In the genomic region with DNA sequence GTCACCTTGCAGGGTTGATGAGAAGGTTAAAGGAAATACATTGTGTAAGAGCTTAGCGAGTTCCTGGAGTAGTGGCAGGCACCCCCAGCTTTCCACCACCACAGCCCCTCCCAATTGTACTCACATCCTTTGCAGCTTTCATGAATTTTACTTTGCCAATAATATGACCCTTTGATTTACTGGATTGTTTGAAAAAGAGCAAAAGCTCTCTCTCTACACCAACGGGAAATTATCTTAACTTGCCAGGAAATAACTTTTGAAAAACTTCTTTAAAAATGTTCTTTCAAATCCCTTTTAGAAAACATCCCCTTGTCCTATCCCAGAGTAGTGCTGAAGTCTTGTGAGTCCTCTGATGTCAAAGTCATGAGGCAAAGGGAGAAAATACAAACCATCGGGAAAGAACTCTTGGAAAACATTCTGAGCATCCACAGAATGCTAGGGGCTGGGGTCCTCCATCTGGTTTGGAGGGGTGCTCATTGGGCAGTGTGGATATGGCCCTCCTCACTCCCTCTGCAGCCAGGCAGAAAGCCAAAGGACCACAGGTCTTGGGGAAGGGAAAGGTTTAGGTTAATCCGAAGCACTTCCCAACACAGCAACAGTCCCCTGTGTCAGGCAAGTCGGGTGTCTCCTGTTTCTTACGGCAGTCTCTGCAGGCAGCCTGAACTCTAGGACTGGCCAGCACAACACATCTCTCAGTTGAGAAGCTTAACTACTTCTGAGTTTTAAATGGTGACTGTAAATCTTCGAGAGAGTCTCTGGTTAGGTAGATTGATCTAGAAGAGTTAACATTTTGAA, we compare ENCODE assay signal across 15 cellular contexts. TPM values are rescaled to one million over a fixed set of nuclear protein-coding genes. Genes with fewer than 3 reads are reported as not detected.
A peak's percentile ranks its signal among the peaks of the same experiment; 100 is the strongest.
DNase-seq lines count a peak whose midpoint lies in the region; ATAC-seq, FAIRE-seq and TF ChIP-seq lines count a peak whose summit lies in the region.
"Had no signal": no experiment of that assay in that cellular context is flagged by ENCODE, and none has a peak within 500 bp of the region (broad histone marks: within the 10 kb centered on the region; RNA-seq: fewer than 3 reads in every experiment).

No MANE protein-coding gene starts in this region.

- no peak overlapping the region for H3K4me3 ChIP-seq in GM23338
- no peak overlapping the region for H3K4me3 ChIP-seq in esophagus muscularis mucosa
- no peak overlapping the region for H3K4me3 ChIP-seq in kidney (ENCODE audit: low read length in 2 of 2)
- no peak overlapping the region for H3K4me3 ChIP-seq in psoas muscle
- no peak overlapping the region for H3K4me3 ChIP-seq in CD8-positive, alpha-beta memory T cell (ENCODE audit: low read length)
- H3K4me3 ChIP-seq: body of pancreas, upper lobe of right lung had no signal

- H3K9me3 Mint-ChIP-seq in GM23338, result no peaks in the 10 kb centered on the region
- no peaks in the 10 kb centered on the region for H3K9me3 Mint-ChIP-seq in CD8-positive, alpha-beta memory T cell

- H3K4me1 ChIP-seq in GM23338 (ENCODE audit: insufficient read depth) (peaks cover 30% of the 10 kb centered on the region), esophagus muscularis mucosa (peaks cover 11 to 81% (median 73%) of the 10 kb centered on the region in 4 donors), kidney (ENCODE audit: control insufficient read depth in 1 of 2, insufficient read depth in 1 of 2, low read depth in 1 of 2, low read length in 2 of 2) (peaks cover 0 to 2% of the 10 kb centered on the region in 2 donors), psoas muscle (no peaks in the 10 kb centered on the region)
- H3K4me1 ChIP-seq in CD8-positive, alpha-beta memory T cell (ENCODE audit: insufficient read depth, low read length), result no peaks in the 10 kb centered on the region
- H3K4me1 ChIP-seq: body of pancreas, Caco-2 had no signal

- H3K4me1 Mint-ChIP-seq in GM23338, result peaks cover 43% of the 10 kb centered on the region
- no peaks in the 10 kb centered on the region for H3K4me1 Mint-ChIP-seq in CD8-positive, alpha-beta memory T cell

- H3K9ac ChIP-seq in kidney (ENCODE audit: low read length in 2 of 2), result no peak overlapping the region

- H3K27me3 Mint-ChIP-seq in GM23338 (ENCODE audit: insufficient read depth, low read depth, poor library complexity), result peaks cover 7% of the 10 kb centered on the region
- H3K27me3 Mint-ChIP-seq in CD8-positive, alpha-beta memory T cell, result peaks cover 12 to 39% of the 10 kb centered on the region in 2 donors

- H3K9me3 ChIP-seq in esophagus muscularis mucosa, result no peaks in the 10 kb centered on the region
- H3K9me3 ChIP-seq in kidney (ENCODE audit: control insufficient read depth in 1 of 2, low read length in 2 of 2), result no peaks in the 10 kb centered on the region
- no peaks in the 10 kb centered on the region for H3K9me3 ChIP-seq in psoas muscle
- H3K9me3 ChIP-seq in CD8-positive, alpha-beta memory T cell (ENCODE audit: low read length), result no peaks in the 10 kb centered on the region
- H3K9me3 ChIP-seq: body of pancreas, Caco-2, upper lobe of right lung had no signal

- no peak overlapping the region for H3K27ac ChIP-seq in GM23338 (ENCODE audit: low read depth)
- H3K27ac ChIP-seq in esophagus muscularis mucosa (replicated peaks in 1 of 4), result peak overlapping the region; percentile 77 to 87 (median 84)
- peak overlapping the region; percentile 82 to 87 for H3K27ac ChIP-seq in kidney (ENCODE audit: low read depth in 2 of 2, low read length in 2 of 2)
- peak overlapping the region; percentile 46 for H3K27ac ChIP-seq in psoas muscle
- H3K27ac ChIP-seq in CD8-positive, alpha-beta memory T cell (ENCODE audit: low read depth, low read length), result no peak overlapping the region
- H3K27ac ChIP-seq: body of pancreas, upper lobe of right lung had no signal

- no peak for TF ChIP-seq EP300 in esophagus muscularis mucosa (IDR thresholded peaks at IDR 0.05)

- peak overlapping the region; percentile 15; the same call in 1 of the 2 replicates for H3K4me2 ChIP-seq in GM23338

- H4K20me1 ChIP-seq in GM23338 (replicated peaks; ENCODE audit: insufficient read depth), result no peaks in the 10 kb centered on the region

- no peaks in the 10 kb centered on the region for H3K27me3 ChIP-seq in GM23338 (ENCODE audit: insufficient read depth)
- H3K27me3 ChIP-seq in esophagus muscularis mucosa, result no peaks in the 10 kb centered on the region
- H3K27me3 ChIP-seq in psoas muscle (ENCODE audit: insufficient read depth in 3 of 3, low read length in 2 of 3), result no peaks in the 10 kb centered on the region
- peaks cover 7% of the 10 kb centered on the region for H3K27me3 ChIP-seq in CD8-positive, alpha-beta memory T cell (ENCODE audit: insufficient read depth, low read length, poor library complexity, severe bottlenecking)
- H3K27me3 ChIP-seq: body of pancreas, upper lobe of right lung had no signal

- POLR2A ChIA-PET in CD8-positive, alpha-beta memory T cell (lab: Charles Lee), result no interaction called here

- no peaks in the 10 kb centered on the region for H3K36me3 ChIP-seq in GM23338 (ENCODE audit: insufficient read depth)
- H3K36me3 ChIP-seq in esophagus muscularis mucosa, result peaks cover 0 to 36% (median 20%) of the 10 kb centered on the region in 4 donors
- H3K36me3 ChIP-seq in kidney (ENCODE audit: control insufficient read depth in 1 of 2, insufficient read depth in 2 of 2, low read length in 2 of 2), result no peaks in the 10 kb centered on the region
- H3K36me3 ChIP-seq in psoas muscle (ENCODE audit: insufficient read depth in 1 of 2, low read depth in 1 of 2), result no peaks in the 10 kb centered on the region
- H3K36me3 ChIP-seq in CD8-positive, alpha-beta memory T cell (ENCODE audit: insufficient read depth, low read length), result no peaks in the 10 kb centered on the region
- H3K36me3 ChIP-seq: upper lobe of right lung had no signal

- H3F3A ChIP-seq in GM23338 (replicated peaks; ENCODE audit: low read depth), result no peaks in the 10 kb centered on the region

- H3K9me2 ChIP-seq in GM23338 (ENCODE audit: insufficient read depth), result no peaks in the 10 kb centered on the region

- TF ChIP-seq POLR2A in esophagus muscularis mucosa (IDR thresholded peaks at IDR 0.05; ENCODE audit: low read depth), result no peak

- ATAC-seq in GM23338 (peak; percentile 62), psoas muscle (peak in 3 of 4 donors; percentile 14 to 65 (median 33)), HG03442 (IDR thresholded peaks at IDR 0.05; ENCODE audit: unreplicated experiment) (no peak), GM19328 (IDR thresholded peaks at IDR 0.05; ENCODE audit: unreplicated experiment) (no peak)
- ATAC-seq: body of pancreas, upper lobe of right lung had no signal

- intact Hi-C loops in esophagus muscularis mucosa (cut with DNase I), result loop anchor here (5.0 kb wide), 1 partner anchor 36 kb away; a partner anchor contains a TSS
- intact Hi-C loops in kidney (cut with DNase I), result no loop called here
- intact Hi-C loops in psoas muscle (cut with DNase I), result no loop called here

- H3K79me2 ChIP-seq in GM23338 (replicated peaks; ENCODE audit: insufficient read depth), result no peaks in the 10 kb centered on the region

- 0 out of 2 replicates have a peak overlapping the region, but pooled peaks have one; percentile 37 for H3K27ac Mint-ChIP-seq in GM23338
- H3K27ac Mint-ChIP-seq in CD8-positive, alpha-beta memory T cell, result no peak overlapping the region

- FAIRE-seq in kidney (lab: Jason Lieb, UNC), result no peak

- TF ChIP-seq CTCF in GM23338 (conservative IDR thresholded peaks at IDR 0.05; ENCODE audit: low read depth in 2 of 2) (no peak), esophagus muscularis mucosa (IDR thresholded peaks at IDR 0.05) (no peak), kidney (IDR thresholded peaks at IDR 0.05; ENCODE audit: borderline replicate concordance, extremely low read depth, insufficient read depth) (no peak), psoas muscle (IDR thresholded peaks at IDR 0.05) (no peak)

- no peak overlapping the region for H3K4me3 Mint-ChIP-seq in GM23338
- H3K4me3 Mint-ChIP-seq in CD8-positive, alpha-beta memory T cell, result no peak overlapping the region

- 40% methylated on average over 7 of the region's 7 CpGs for WGBS in esophagus muscularis mucosa
- 31 to 47% (median 42%) methylated on average over 7 of the region's 7 CpGs for WGBS in psoas muscle, 3 donors

- CTCF ChIA-PET in CD8-positive, alpha-beta memory T cell (lab: Charles Lee), result no interaction called here

- no peak for DNase-seq in GM23338 (ENCODE audit: low spot score)
- DNase-seq in esophagus muscularis mucosa (ENCODE audit: extremely low spot score), result no peak
- no peak for DNase-seq in kidney
- DNase-seq in psoas muscle, result no peak
- DNase-seq in stimulated activated CD4-positive, alpha-beta T cell treated with anti-CD3 and anti-CD28 coated beads, Interleukin-2, amount 100 ng/mL, for 48 hours, result no peak
- no peak for DNase-seq in CD8-positive, alpha-beta memory T cell
- DNase-seq: ACHN, body of pancreas, Caco-2, NCI-H1048, T-helper 1 cell, upper lobe of right lung had no signal

- H3K36me3 Mint-ChIP-seq in GM23338 (ENCODE audit: low read depth), result no peaks in the 10 kb centered on the region; the same call in 2 of the 3 replicates
- H3K36me3 Mint-ChIP-seq in CD8-positive, alpha-beta memory T cell, result no peaks in the 10 kb centered on the region

- peak overlapping the region; percentile 87; the same call in 1 of the 2 replicates for H2AFZ ChIP-seq in GM23338

TF ChIP-seq in GM23338, 12 proteins besides CTCF, POLR2A, EP300 and RAD21 (continues in another document):
- TF ChIP-seq ZNF331 (CRISPR knock-in tag; IDR thresholded peaks at IDR 0.05; ENCODE audit: low read depth) (no peak), CREB1 (CRISPR knock-in tag; IDR thresholded peaks at IDR 0.05; ENCODE audit: low read depth) (no peak), STAT1 (IDR thresholded peaks at IDR 0.05; ENCODE audit: unreplicated experiment) (no peak), EZH2 (IDR thresholded peaks at IDR 0.05; ENCODE audit: low read depth, unreplicated experiment) (no peak)

RNA-seq across cellular contexts. Expression of a gene that starts 36.5 kb away (rescaled TPM):
- total RNA-seq in GM23338 (2014; rRNA removed; shearing (Covaris generic)), result 3.0 and 4.1 TPM in 2 replicates
- 2.1 and 3.2 TPM in 2 replicates for polyA plus RNA-seq in GM23338 (2016; fragmentation: Nextera tagmentation; extraction: Ambion mirVana)
- total RNA-seq in esophagus muscularis mucosa, result 100 to 1,000 TPM in 1 of 4 donors, 10 to 100 TPM in 3; 87.2 to 119 (median 90.8) TPM
- 22.2 TPM for total RNA-seq in kidney
- 6.1 TPM for polyA plus RNA-seq in kidney (ENCODE audit: insufficient read depth, low read depth, low replicate concordance)
- total RNA-seq in psoas muscle, result 10 to 100 TPM in 1 of 4 donors, 1 to 10 TPM in 3; 3.6 to 15.4 (median 4.6) TPM
- 1 to 10 TPM; 1.1 to 3.8 (median 1.8) TPM for polyA plus RNA-seq in psoas muscle
- total RNA-seq in CD8-positive, alpha-beta memory T cell, result not detected
- not detected for polyA plus RNA-seq in CD8-positive, alpha-beta memory T cell
- total RNA-seq: NCI-H460 had no signal

Comparison
In these comparisons a context has a peak if more than half of its experiments do, and no peak if none do; other contexts are left out.
1. ATAC-seq: peak in GM23338 (single experiment) and psoas muscle (3 of 4); none in HG03442 (single experiment) and GM19328 (single experiment).
2. H3K27ac ChIP-seq: peak in esophagus muscularis mucosa (4 of 4), kidney (2 of 2) and psoas muscle (single experiment); none in GM23338 (single experiment) and CD8-positive, alpha-beta memory T cell (single experiment).